1 cellular context compared by ENCODE assay signal in genomic region chr9:133074111-133074651, GRCh38.
A peak's percentile ranks its signal among the peaks of the same experiment; 100 is the strongest.
TF ChIP-seq lines count a peak whose summit lies in the region.

No MANE protein-coding gene starts in this region.

TF ChIP-seq in IMR-90, 13 proteins besides CTCF, POLR2A, EP300 and RAD21:
- no peak for TF ChIP-seq FOS (IDR thresholded peaks at IDR 0.05; ENCODE audit: low read depth, low read length)
- TF ChIP-seq BHLHE40 (IDR thresholded peaks at IDR 0.05; ENCODE audit: low read depth, low read length), result peak; percentile 4; the same call in 1 of the 2 replicates
